In genomic region chr1:232239557-232240468, GRCh38 we compare ENCODE assay signal across 20 cellular contexts.
DNase-seq lines count a peak whose midpoint lies in the region; ATAC-seq lines count a peak whose summit lies in the region.
"Had no signal": no experiment of that assay in that cellular context is flagged by ENCODE, and none has a peak within 500 bp of the region (broad histone marks: within the 10 kb centered on the region; RNA-seq: fewer than 3 reads in every experiment).

No MANE protein-coding gene starts in this region.

- DNase-seq in DMS53 (lab: John Stamatoyannopoulos, UW) (peak; percentile 19), DMS53 treated with DMSO at 0.1 percent for 48 hours (lab: John Stamatoyannopoulos, UW; ENCODE audit: unreplicated experiment) (no peak), COLO829 (ENCODE audit: low spot score) (peak; percentile 24), NCI-H1092 treated with DMSO at 0.1 percent for 48 hours (lab: John Stamatoyannopoulos, UW) (peak; percentile 66), NCI-H748 (lab: John Stamatoyannopoulos, UW; ENCODE audit: unreplicated experiment) (peak; percentile 84)
- DNase-seq in naive thymus-derived CD8-positive, alpha-beta T cell = no peak
- DNase-seq: ACHN; Caco-2; CD4-positive, alpha-beta T cell; HFFc6; KG1; NCI-H1436; NCI-H2029; NCI-H2171 treated with DMSO at 0.1 percent for 48 hours; NCI-H524 treated with DMSO at 0.1 percent for 48 hours; SIG-M5; SK-N-SH had no signal

- no peaks in the 10 kb centered on the region for H3K4me1 Mint-ChIP-seq in naive thymus-derived CD8-positive, alpha-beta T cell

- H3K36me3 Mint-ChIP-seq in naive thymus-derived CD8-positive, alpha-beta T cell = no peaks in the 10 kb centered on the region

- H3K9me3 Mint-ChIP-seq in naive thymus-derived CD8-positive, alpha-beta T cell = peaks cover 0 to 6% (median 0%) of the 10 kb centered on the region in 9 donors
- H3K9me3 Mint-ChIP-seq: CD4-positive, alpha-beta T cell had no signal

- H3K4me3 Mint-ChIP-seq in naive thymus-derived CD8-positive, alpha-beta T cell = no peak overlapping the region
- H3K4me3 Mint-ChIP-seq: CD4-positive, alpha-beta T cell; HFFc6 had no signal

- peaks cover 2 to 25% (median 12%) of the 10 kb centered on the region in 5 donors for H3K27me3 Mint-ChIP-seq in naive thymus-derived CD8-positive, alpha-beta T cell

- no peak overlapping the region for H3K27ac Mint-ChIP-seq in naive thymus-derived CD8-positive, alpha-beta T cell
- H3K27ac Mint-ChIP-seq: CD4-positive, alpha-beta T cell; HFFc6 had no signal

- ATAC-seq in naive thymus-derived CD8-positive, alpha-beta T cell = no peak
- no peak for ATAC-seq in HG03432 (IDR thresholded peaks at IDR 0.05; ENCODE audit: unreplicated experiment)
- ATAC-seq in HG02642 (IDR thresholded peaks at IDR 0.05; ENCODE audit: poor library complexity, unreplicated experiment) = no peak
- ATAC-seq: Panc1 had no signal

- POLR2A ChIA-PET in naive thymus-derived CD8-positive, alpha-beta T cell (lab: Charles Lee) = no interaction called here

Comparison
In these comparisons a context has a peak if more than half of its experiments do, and no peak if none do; other contexts are left out.
1. DNase-seq: peak in DMS53 (single experiment), COLO829 (single experiment), NCI-H1092 treated with DMSO at 0.1 percent for 48 hours (single experiment) and NCI-H748 (single experiment); none in DMS53 treated with DMSO at 0.1 percent for 48 hours (single experiment) and naive thymus-derived CD8-positive, alpha-beta T cell (0 of 10).